In the genomic region with DNA sequence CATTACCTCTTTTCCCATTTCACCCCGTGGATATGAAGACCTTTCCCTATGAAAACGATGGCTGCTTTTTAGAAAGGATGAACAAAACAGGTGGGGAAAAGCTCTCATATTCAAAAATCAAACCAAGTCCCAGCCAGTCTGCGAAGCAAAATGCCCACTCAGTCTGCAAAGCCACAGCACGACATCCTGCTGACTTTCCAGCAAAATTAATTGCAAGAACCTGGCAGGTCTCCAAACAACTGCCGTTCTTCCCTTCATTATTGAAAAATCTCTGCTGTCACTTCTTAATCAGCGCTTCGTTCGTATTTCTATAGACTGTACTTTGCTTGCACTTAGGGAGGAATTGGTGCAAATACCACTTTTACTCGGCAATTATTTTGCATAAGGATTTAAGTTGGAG, we compare ENCODE assay signal across 18 cellular contexts.
DNase-seq lines count a peak whose midpoint lies in the region; ATAC-seq and TF ChIP-seq lines count a peak whose summit lies in the region.
"Had no signal": no experiment of that assay in that cellular context is flagged by ENCODE, and none has a peak within 500 bp of the region (broad histone marks: within the 10 kb centered on the region; RNA-seq: fewer than 3 reads in every experiment).

No MANE protein-coding gene starts in this region.

- no peak overlapping the region for H3K4me3 ChIP-seq in epithelial cell of esophagus (ENCODE audit: low read length)
- H3K4me3 ChIP-seq: Peyer's patch had no signal

- ATAC-seq in HG02981 (IDR thresholded peaks at IDR 0.05; ENCODE audit: unreplicated experiment): no peak
- ATAC-seq: Right ventricle myocardium inferior had no signal

- peak; percentile 2 for DNase-seq in Daoy (ENCODE audit: low read depth)
- peak; percentile 66 for DNase-seq in NCI-H1105 treated with DMSO at 0.1 percent for 48 hours (lab: John Stamatoyannopoulos, UW)
- peak; percentile 10 for DNase-seq in NCI-H82 treated with DMSO at 0.1 percent for 48 hours (lab: John Stamatoyannopoulos, UW; ENCODE audit: unreplicated experiment)
- peak; percentile 0 for DNase-seq in epithelial cell of esophagus (ENCODE audit: low read depth)
- no peak for DNase-seq in COR-L47 (lab: John Stamatoyannopoulos, UW)
- DNase-seq in DMS79 treated with DMSO at 0.1 percent for 48 hours (lab: John Stamatoyannopoulos, UW): no peak
- DNase-seq: ACHN, AML-193, Caco-2, DMS79, HCEC 1CT, NCI-H1436 treated with DMSO at 0.1 percent for 48 hours, NCI-H2227 treated with DMSO at 0.1 percent for 48 hours, NCI-H524, Peyer's patch, T-helper 1 cell had no signal

- TF ChIP-seq CTCF in epithelial cell of esophagus (IDR thresholded peaks at IDR 0.05; ENCODE audit: insufficient read depth, low read depth, low read length, missing control alignments): no peak

Comparison
In these comparisons a context has a peak if more than half of its experiments do, and no peak if none do; other contexts are left out.
1. DNase-seq: peak in Daoy (single experiment), NCI-H1105 treated with DMSO at 0.1 percent for 48 hours (single experiment), NCI-H82 treated with DMSO at 0.1 percent for 48 hours (single experiment) and epithelial cell of esophagus (single experiment); none in COR-L47 (single experiment) and DMS79 treated with DMSO at 0.1 percent for 48 hours (single experiment).